In genomic region chr11:20363500-20364411, GRCh38 we compare ENCODE assay signal across 8 cellular contexts. TPM values are rescaled to one million over a fixed set of nuclear protein-coding genes. Genes with fewer than 3 reads are reported as not detected.
DNase-seq lines count a peak whose midpoint lies in the region; ATAC-seq and TF ChIP-seq lines count a peak whose summit lies in the region.

HTATIP2 (plus strand) TSS chr11:20363714; CDS start chr11:20364238, 524 bp downstream.

- peak within 1 kb of the TSS; percentile 48 for H3K27ac ChIP-seq in CD4-positive, alpha-beta T cell (ENCODE audit: low read depth, low read length)
- peak within 1 kb of the TSS; percentile 91 for H3K27ac ChIP-seq in upper lobe of right lung

- H3K4me3 Mint-ChIP-seq in CD4-positive, alpha-beta T cell, result peak within 1 kb of the TSS; percentile 95

- H3K9me3 Mint-ChIP-seq in CD4-positive, alpha-beta T cell, result no peaks in the 10 kb centered on the region

- H3K9me3 ChIP-seq in CD4-positive, alpha-beta T cell (ENCODE audit: control insufficient read depth, low read length), result no peaks in the 10 kb centered on the region
- H3K9me3 ChIP-seq in adipocyte (ENCODE audit: control insufficient read depth, low read length) (no peaks in the 10 kb centered on the region), upper lobe of right lung (no peaks in the 10 kb centered on the region)

- H3K9ac ChIP-seq in adipocyte (ENCODE audit: low read length), result peak within 1 kb of the TSS; percentile 90

- no peaks in the 10 kb centered on the region for H3K27me3 Mint-ChIP-seq in CD4-positive, alpha-beta T cell

- intact Hi-C loops in CD4-positive, alpha-beta T cell (cut with DNase I, micrococcal nuclease), result loop anchor here in 1 of 2 experiments (1.0 kb wide), 1 partner anchor 24 kb away; the partner anchor contains the start of gene PRMT3
- intact Hi-C loops in left cardiac atrium (cut with DNase I) (no loop called here), posterior vena cava (cut with DNase I) (loop anchor here in 1 of 2 donors (10.0 kb wide), 1 partner anchor 239 kb away; no protein-coding TSS in a partner anchor), upper lobe of right lung (cut with DNase I) (no loop called here)

- H3K4me1 ChIP-seq in adipocyte (ENCODE audit: control insufficient read depth, insufficient read depth, low read length), result peaks cover 31% of the 10 kb centered on the region
- peaks cover 7% of the 10 kb centered on the region for H3K4me1 ChIP-seq in upper lobe of right lung

- DNase-seq in CD4-positive, alpha-beta T cell, result peak; percentile 48 to 76 (median 64)
- DNase-seq in SKM-1 (lab: John Stamatoyannopoulos, UW; ENCODE audit: unreplicated experiment) (peak; percentile 17), adipocyte (ENCODE audit: low read depth) (peak; percentile 71), left cardiac atrium (peak; percentile 81), posterior vena cava (ENCODE audit: low spot score) (peak; percentile 91), upper lobe of right lung (peak; percentile 89)

- peak; percentile 91 for ATAC-seq in CD4-positive, alpha-beta T cell (ENCODE audit: poor library complexity)
- peak; percentile 90 for ATAC-seq in GM19438 (IDR thresholded peaks at IDR 0.05; ENCODE audit: low read depth, unreplicated experiment)
- ATAC-seq in HG03565 (IDR thresholded peaks at IDR 0.05; ENCODE audit: unreplicated experiment), result peak; percentile 89
- ATAC-seq in left cardiac atrium, result peak; percentile 89 to 91
- ATAC-seq in upper lobe of right lung, result peak; percentile 94

- H3K27ac Mint-ChIP-seq in CD4-positive, alpha-beta T cell, result peak within 1 kb of the TSS; percentile 90

- H3K4me3 ChIP-seq in adipocyte (ENCODE audit: low read length) (peak within 1 kb of the TSS; percentile 91), upper lobe of right lung (peak within 1 kb of the TSS; percentile 91)

- H3K36me3 Mint-ChIP-seq in CD4-positive, alpha-beta T cell (ENCODE audit: low read depth), result peaks cover 22% of the 10 kb centered on the region

- no peak for TF ChIP-seq CTCF in CD4-positive, alpha-beta T cell (IDR thresholded peaks at IDR 0.05)
- no peak for TF ChIP-seq CTCF in upper lobe of right lung (IDR thresholded peaks at IDR 0.05)

- H3K27me3 ChIP-seq in CD4-positive, alpha-beta T cell (ENCODE audit: control insufficient read depth, insufficient read depth, low read length), result no peaks in the 10 kb centered on the region
- H3K27me3 ChIP-seq in adipocyte (replicated peaks; ENCODE audit: control insufficient read depth, insufficient read depth, low read length) (no peaks in the 10 kb centered on the region), upper lobe of right lung (no peaks in the 10 kb centered on the region)

- H3K36me3 ChIP-seq in adipocyte (ENCODE audit: control insufficient read depth, insufficient read depth, low read length, severe bottlenecking), result no peaks in the 10 kb centered on the region
- H3K36me3 ChIP-seq in upper lobe of right lung, result no peaks in the 10 kb centered on the region

- POLR2A ChIA-PET in CD4-positive, alpha-beta T cell (lab: Charles Lee), result interaction anchor here (0.9 to 2.2 kb wide), 8 partner anchors 9 to 236 kb away, joined by 3 to 14 read pairs (median 6); partner anchors contain the start of gene PRMT3

- peaks cover 68% of the 10 kb centered on the region for H3K4me1 Mint-ChIP-seq in CD4-positive, alpha-beta T cell (ENCODE audit: low read depth)

- CTCF ChIA-PET in CD4-positive, alpha-beta T cell (lab: Charles Lee), result interaction anchor here (0.6 to 2.8 kb wide), 3 partner anchors 9 to 33 kb away, joined by 3 to 10 read pairs (median 10); partner anchors contain the start of gene PRMT3

RNA-seq across cellular contexts. Expression of gene HTATIP2, which starts in this region (rescaled TPM):
- 1 to 10 TPM; 8.1 to 9.8 TPM for total RNA-seq in CD4-positive, alpha-beta T cell
- total RNA-seq in left cardiac atrium (10 to 100 TPM; 17.5 to 22.0 TPM), posterior vena cava (10 to 100 TPM; 15.7 to 21.2 TPM), upper lobe of right lung (59.9 TPM)

Comparison
In these comparisons a context has a peak if more than half of its experiments do, and no peak if none do; other contexts are left out.
1. Peak in every context shown above with its lines: DNase-seq, ATAC-seq, H3K4me3 ChIP-seq and H3K27ac ChIP-seq.
2. DNase-seq: peak in every context shown above with its lines; median percentile 91 in posterior vena cava; 89 in upper lobe of right lung; 81 in left cardiac atrium; 71 in adipocyte; 64 in CD4-positive, alpha-beta T cell; 17 in SKM-1.